In the genomic region with DNA sequence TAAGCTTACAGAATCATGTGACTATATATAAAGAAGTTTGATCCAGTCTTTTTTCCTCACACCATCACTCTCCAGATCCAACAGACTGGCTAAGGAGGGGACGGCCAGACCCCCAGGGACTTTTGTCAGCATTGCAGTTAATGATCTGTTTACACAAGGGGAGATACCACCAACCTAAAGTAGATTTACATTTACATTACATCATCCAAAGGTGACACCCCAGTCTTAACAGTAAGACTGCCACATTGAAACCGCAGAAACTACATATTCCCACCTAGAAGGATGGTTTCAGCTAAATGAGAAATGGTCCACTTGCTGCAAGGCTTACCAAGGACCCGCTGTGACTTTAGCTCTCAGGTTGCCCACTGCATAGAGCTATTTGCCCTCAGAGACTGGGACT, we compare ENCODE assay signal across 1 cellular context.
TF ChIP-seq lines count a peak whose summit lies in the region.

No MANE protein-coding gene starts in this region.

TF ChIP-seq in SK-N-SH, 30 proteins besides CTCF, POLR2A, EP300 and RAD21 (continued from another document):
- TF ChIP-seq FOSL2 (IDR thresholded peaks at IDR 0.05; ENCODE audit: borderline replicate concordance, low read depth) = no peak
- TF ChIP-seq ZBTB33 (IDR thresholded peaks at IDR 0.05; ENCODE audit: borderline replicate concordance, low read depth) = no peak
- no peak for TF ChIP-seq JUND (IDR thresholded peaks at IDR 0.05)
- TF ChIP-seq GABPA (IDR thresholded peaks at IDR 0.05; ENCODE audit: low read depth) = no peak
- TF ChIP-seq SIN3A (IDR thresholded peaks at IDR 0.05; ENCODE audit: borderline replicate concordance, low read depth, low read length) = no peak
- no peak for TF ChIP-seq FOXJ3 (CRISPR knock-in tag; IDR thresholded peaks at IDR 0.05)
- TF ChIP-seq RXRA (IDR thresholded peaks at IDR 0.05; ENCODE audit: borderline replicate concordance, low read depth) = no peak
- no peak for TF ChIP-seq RFX5 (IDR thresholded peaks at IDR 0.05; ENCODE audit: low read length)
- no peak for TF ChIP-seq PBX3 (IDR thresholded peaks at IDR 0.05)
- TF ChIP-seq CHD2 (IDR thresholded peaks at IDR 0.05; ENCODE audit: low read length, partially characterized antibody) = no peak
- TF ChIP-seq NRF1 (IDR thresholded peaks at IDR 0.05; ENCODE audit: low read depth, low read length) = no peak
- TF ChIP-seq TCF12 (IDR thresholded peaks at IDR 0.05) = no peak
- no peak for TF ChIP-seq TEAD4 (IDR thresholded peaks at IDR 0.05; ENCODE audit: borderline replicate concordance, insufficient read depth)
- TF ChIP-seq ELF1 (IDR thresholded peaks at IDR 0.05) = no peak
- no peak for TF ChIP-seq MEF2A (IDR thresholded peaks at IDR 0.05; ENCODE audit: borderline replicate concordance, low read depth)
- no peak for TF ChIP-seq SMC3 (IDR thresholded peaks at IDR 0.05; ENCODE audit: low read depth, low read length)
